In the genomic region with DNA sequence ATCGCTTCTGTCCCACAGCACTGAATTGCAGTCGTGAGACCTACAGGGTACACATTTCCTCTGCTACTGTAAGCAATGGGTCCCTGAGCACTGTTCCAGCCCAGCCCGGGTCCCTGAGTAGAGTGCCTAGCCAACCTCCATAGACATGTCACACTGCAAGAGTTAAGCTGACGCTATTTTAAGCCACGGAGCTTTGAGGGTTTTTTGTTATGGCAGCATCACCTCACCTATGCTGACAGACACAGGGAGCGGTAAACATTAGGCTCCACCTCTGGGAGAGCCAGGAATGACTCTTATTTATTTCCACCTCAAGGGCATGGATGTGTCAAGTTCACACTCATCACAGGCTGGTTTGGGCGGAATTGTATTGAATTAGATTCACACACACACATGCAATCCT, we compare ENCODE assay signal across 2 cellular contexts.
TF ChIP-seq lines count a peak whose summit lies in the region.

No MANE protein-coding gene starts in this region.

TF ChIP-seq in IMR-90, 13 proteins besides CTCF, POLR2A, EP300 and RAD21:
- TF ChIP-seq MAZ (IDR thresholded peaks at IDR 0.05; ENCODE audit: borderline replicate concordance, low read depth, low read length), result no peak
- TF ChIP-seq, protein P1, sequence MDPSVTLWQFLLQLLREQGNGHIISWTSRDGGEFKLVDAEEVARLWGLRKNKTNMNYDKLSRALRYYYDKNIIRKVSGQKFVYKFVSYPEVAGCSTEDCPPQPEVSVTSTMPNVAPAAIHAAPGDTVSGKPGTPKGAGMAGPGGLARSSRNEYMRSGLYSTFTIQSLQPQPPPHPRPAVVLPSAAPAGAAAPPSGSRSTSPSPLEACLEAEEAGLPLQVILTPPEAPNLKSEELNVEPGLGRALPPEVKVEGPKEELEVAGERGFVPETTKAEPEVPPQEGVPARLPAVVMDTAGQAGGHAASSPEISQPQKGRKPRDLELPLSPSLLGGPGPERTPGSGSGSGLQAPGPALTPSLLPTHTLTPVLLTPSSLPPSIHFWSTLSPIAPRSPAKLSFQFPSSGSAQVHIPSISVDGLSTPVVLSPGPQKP (IDR thresholded peaks at IDR 0.05; ENCODE audit: borderline replicate concordance, low read depth, low read length), result no peak
- no peak for TF ChIP-seq SMC3 (IDR thresholded peaks at IDR 0.05; ENCODE audit: low read depth, low read length)
- TF ChIP-seq RCOR1 (IDR thresholded peaks at IDR 0.05; ENCODE audit: insufficient replicate concordance, low read length), result no peak
- no peak for TF ChIP-seq CHD1 (IDR thresholded peaks at IDR 0.05; ENCODE audit: low read depth, low read length)

TF ChIP-seq in K562, 482 proteins besides CTCF, POLR2A, EP300 and RAD21:
- TF ChIP-seq, protein P2, sequence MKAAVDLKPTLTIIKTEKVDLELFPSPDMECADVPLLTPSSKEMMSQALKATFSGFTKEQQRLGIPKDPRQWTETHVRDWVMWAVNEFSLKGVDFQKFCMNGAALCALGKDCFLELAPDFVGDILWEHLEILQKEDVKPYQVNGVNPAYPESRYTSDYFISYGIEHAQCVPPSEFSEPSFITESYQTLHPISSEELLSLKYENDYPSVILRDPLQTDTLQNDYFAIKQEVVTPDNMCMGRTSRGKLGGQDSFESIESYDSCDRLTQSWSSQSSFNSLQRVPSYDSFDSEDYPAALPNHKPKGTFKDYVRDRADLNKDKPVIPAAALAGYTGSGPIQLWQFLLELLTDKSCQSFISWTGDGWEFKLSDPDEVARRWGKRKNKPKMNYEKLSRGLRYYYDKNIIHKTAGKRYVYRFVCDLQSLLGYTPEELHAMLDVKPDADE (conservative IDR thresholded peaks at IDR 0.05; ENCODE audit: control insufficient read depth, low read depth, low read length), result no peak
- TF ChIP-seq ZNF24 (IDR thresholded peaks at IDR 0.05), result no peak
- peak; percentile 96 for TF ChIP-seq ZNF12 (CRISPR knock-in tag; IDR thresholded peaks at IDR 0.05)
TF ChIP-seq in K562: peak in this region for 1.
